In genomic region chr22:37417264-37417663, GRCh38 we compare ENCODE assay signal across 14 cellular contexts. TPM values are rescaled to one million over a fixed set of nuclear protein-coding genes. Genes with fewer than 3 reads are reported as not detected.
DNase-seq lines count a peak whose midpoint lies in the region; ATAC-seq and TF ChIP-seq lines count a peak whose summit lies in the region.
"Had no signal": no experiment of that assay in that cellular context is flagged by ENCODE, and none has a peak within 500 bp of the region (broad histone marks: within the 10 kb centered on the region; RNA-seq: fewer than 3 reads in every experiment).

No MANE protein-coding gene starts in this region.

- no peak overlapping the region for H3K27ac ChIP-seq in neural progenitor cell

- H3K27me3 ChIP-seq in neural progenitor cell, result peaks cover 36% of the 10 kb centered on the region

- H3K4me1 ChIP-seq in neural progenitor cell, result peaks cover 16% of the 10 kb centered on the region

- H3K36me3 ChIP-seq in neural progenitor cell, result no peaks in the 10 kb centered on the region
- H3K36me3 ChIP-seq: HAP-1 had no signal

- peak overlapping the region; percentile 20 for H3K4me2 ChIP-seq in neural progenitor cell

- peaks cover 69% of the 10 kb centered on the region for H3K27me3 Mint-ChIP-seq in activated CD4-positive, alpha-beta T cell treated with anti-CD3 and anti-CD28 coated beads, Interleukin-2, amount 10 ng/mL, durations not matched to agents 24 days and 14 days
- H3K27me3 Mint-ChIP-seq in activated T-helper 1 cell treated with anti-CD3 and anti-CD28 coated beads, Interleukin-12 subunit alpha, Interleukin-12 subunit beta, Interleukin-2, Interleukin-4 antibody, amounts not matched to agents 30 ng/mL and 10 ng/mL and 1 ng/mL, durations not matched to agents 14 hours and 24 hours and 36 hours (ENCODE audit: insufficient read depth), result peaks cover 67% of the 10 kb centered on the region
- H3K27me3 Mint-ChIP-seq in effector memory CD8-positive, alpha-beta T cell, result peaks cover 66 to 98% of the 10 kb centered on the region in 2 donors
- H3K27me3 Mint-ChIP-seq in neural progenitor cell (ENCODE audit: insufficient read depth, low read depth), result peaks cover 51% of the 10 kb centered on the region

- no peak for DNase-seq in activated CD4-positive, alpha-beta T cell treated with anti-CD3 and anti-CD28 coated beads, Interleukin-2, amount 10 ng/mL, durations not matched to agents 24 days and 14 days
- no peak for DNase-seq in activated CD4-positive, alpha-beta T cell treated with anti-CD3 and anti-CD28 coated beads for 4 hours
- DNase-seq in activated T-helper 1 cell treated with anti-CD3 and anti-CD28 coated beads, Interleukin-12 subunit alpha, Interleukin-12 subunit beta, Interleukin-2, Interleukin-4 antibody, amounts not matched to agents 30 ng/mL and 10 ng/mL and 1 ng/mL, durations not matched to agents 14 hours and 24 hours and 36 hours (ENCODE audit: low spot score), result no peak
- DNase-seq in effector memory CD8-positive, alpha-beta T cell, result no peak
- no peak for DNase-seq in neural progenitor cell (ENCODE audit: low spot score)
- no peak for DNase-seq in stimulated activated naive CD4-positive, alpha-beta T cell treated with Interleukin-2 at 50 U/mL for 16 hours (lab: John Stamatoyannopoulos, UW)
- no peak for DNase-seq in Kasumi-1 (lab: John Stamatoyannopoulos, UW)
- no peak for DNase-seq in activated CD8-positive, alpha-beta memory T cell treated with anti-CD3 and anti-CD28 coated beads, Interleukin-2, amount 50 U/mL, for 4 hours
- DNase-seq: Calu3, NCI-H146, NCI-H226 had no signal

- no peak overlapping the region for H3K9ac ChIP-seq in neural progenitor cell

- no peaks in the 10 kb centered on the region for H3K79me2 ChIP-seq in neural progenitor cell (ENCODE audit: low read depth)

- H3K4me3 ChIP-seq in neural progenitor cell, result no peak overlapping the region
- H3K4me3 ChIP-seq: HAP-1 had no signal

- no peak overlapping the region for H2AFZ ChIP-seq in neural progenitor cell (replicated peaks)

- H3K4me1 Mint-ChIP-seq in activated CD4-positive, alpha-beta T cell treated with anti-CD3 and anti-CD28 coated beads, Interleukin-2, amount 10 ng/mL, durations not matched to agents 24 days and 14 days, result peaks cover 32% of the 10 kb centered on the region
- H3K4me1 Mint-ChIP-seq in activated T-helper 1 cell treated with anti-CD3 and anti-CD28 coated beads, Interleukin-12 subunit alpha, Interleukin-12 subunit beta, Interleukin-2, Interleukin-4 antibody, amounts not matched to agents 30 ng/mL and 10 ng/mL and 1 ng/mL, durations not matched to agents 14 hours and 24 hours and 36 hours (ENCODE audit: low read depth), result peaks cover 31% of the 10 kb centered on the region
- H3K4me1 Mint-ChIP-seq in effector memory CD8-positive, alpha-beta T cell (ENCODE audit: low read depth in 2 of 2), result peaks cover 30 to 33% of the 10 kb centered on the region in 2 donors
- peaks cover 45% of the 10 kb centered on the region for H3K4me1 Mint-ChIP-seq in neural progenitor cell

- H3K9me3 ChIP-seq in neural progenitor cell (ENCODE audit: low read depth), result no peaks in the 10 kb centered on the region
- H3K9me3 ChIP-seq: HAP-1 had no signal

- ATAC-seq in effector memory CD8-positive, alpha-beta T cell (replicated peaks), result no peak

- H4K20me1 ChIP-seq in neural progenitor cell (ENCODE audit: low read depth), result peaks cover 3% of the 10 kb centered on the region

- H3K4me3 Mint-ChIP-seq in activated CD4-positive, alpha-beta T cell treated with anti-CD3 and anti-CD28 coated beads, Interleukin-2, amount 10 ng/mL, durations not matched to agents 24 days and 14 days, result peak overlapping the region; percentile 65
- peak overlapping the region; percentile 6 for H3K4me3 Mint-ChIP-seq in activated T-helper 1 cell treated with anti-CD3 and anti-CD28 coated beads, Interleukin-12 subunit alpha, Interleukin-12 subunit beta, Interleukin-2, Interleukin-4 antibody, amounts not matched to agents 30 ng/mL and 10 ng/mL and 1 ng/mL, durations not matched to agents 14 hours and 24 hours and 36 hours
- H3K4me3 Mint-ChIP-seq in effector memory CD8-positive, alpha-beta T cell, result peak overlapping the region; percentile 60 to 72
- H3K4me3 Mint-ChIP-seq in neural progenitor cell, result peak overlapping the region; percentile 64

- no peaks in the 10 kb centered on the region for H3K9me3 Mint-ChIP-seq in activated CD4-positive, alpha-beta T cell treated with anti-CD3 and anti-CD28 coated beads, Interleukin-2, amount 10 ng/mL, durations not matched to agents 24 days and 14 days
- H3K9me3 Mint-ChIP-seq in activated T-helper 1 cell treated with anti-CD3 and anti-CD28 coated beads, Interleukin-12 subunit alpha, Interleukin-12 subunit beta, Interleukin-2, Interleukin-4 antibody, amounts not matched to agents 30 ng/mL and 10 ng/mL and 1 ng/mL, durations not matched to agents 14 hours and 24 hours and 36 hours, result no peaks in the 10 kb centered on the region
- no peaks in the 10 kb centered on the region for H3K9me3 Mint-ChIP-seq in effector memory CD8-positive, alpha-beta T cell
- H3K9me3 Mint-ChIP-seq in neural progenitor cell, result no peaks in the 10 kb centered on the region
- H3K9me3 Mint-ChIP-seq: IgD-negative memory B cell had no signal

- no peak for TF ChIP-seq CTCF in neural progenitor cell (IDR thresholded peaks at IDR 0.05)

- intact Hi-C loops in activated CD4-positive, alpha-beta T cell treated with anti-CD3 and anti-CD28 coated beads, Interleukin-2, amount 10 ng/mL, durations not matched to agents 24 days and 14 days (cut with micrococcal nuclease), result loop anchor here (5.0 kb wide), 1 partner anchor 40 kb away; no protein-coding TSS in a partner anchor
- intact Hi-C loops in activated T-helper 1 cell treated with anti-CD3 and anti-CD28 coated beads, Interleukin-12 subunit alpha, Interleukin-12 subunit beta, Interleukin-2, Interleukin-4 antibody, amounts not matched to agents 30 ng/mL and 10 ng/mL and 1 ng/mL, durations not matched to agents 14 hours and 24 hours and 36 hours (cut with micrococcal nuclease), result no loop called here

- H3F3A ChIP-seq in neural progenitor cell (ENCODE audit: low read depth), result peaks cover 40% of the 10 kb centered on the region

- no peak overlapping the region for H3K27ac Mint-ChIP-seq in activated CD4-positive, alpha-beta T cell treated with anti-CD3 and anti-CD28 coated beads, Interleukin-2, amount 10 ng/mL, durations not matched to agents 24 days and 14 days
- no peak overlapping the region for H3K27ac Mint-ChIP-seq in activated T-helper 1 cell treated with anti-CD3 and anti-CD28 coated beads, Interleukin-12 subunit alpha, Interleukin-12 subunit beta, Interleukin-2, Interleukin-4 antibody, amounts not matched to agents 30 ng/mL and 10 ng/mL and 1 ng/mL, durations not matched to agents 14 hours and 24 hours and 36 hours
- peak overlapping the region in 1 of 2 donors; percentile 15 for H3K27ac Mint-ChIP-seq in effector memory CD8-positive, alpha-beta T cell
- peak overlapping the region; percentile 81 for H3K27ac Mint-ChIP-seq in neural progenitor cell

- no peaks in the 10 kb centered on the region for H3K36me3 Mint-ChIP-seq in activated CD4-positive, alpha-beta T cell treated with anti-CD3 and anti-CD28 coated beads, Interleukin-2, amount 10 ng/mL, durations not matched to agents 24 days and 14 days (ENCODE audit: low read depth)
- H3K36me3 Mint-ChIP-seq in activated T-helper 1 cell treated with anti-CD3 and anti-CD28 coated beads, Interleukin-12 subunit alpha, Interleukin-12 subunit beta, Interleukin-2, Interleukin-4 antibody, amounts not matched to agents 30 ng/mL and 10 ng/mL and 1 ng/mL, durations not matched to agents 14 hours and 24 hours and 36 hours (ENCODE audit: low read depth), result no peaks in the 10 kb centered on the region
- H3K36me3 Mint-ChIP-seq in effector memory CD8-positive, alpha-beta T cell (ENCODE audit: insufficient read depth), result peaks cover 2% of the 10 kb centered on the region
- no peaks in the 10 kb centered on the region for H3K36me3 Mint-ChIP-seq in neural progenitor cell
- H3K36me3 Mint-ChIP-seq: IgD-negative memory B cell had no signal

RNA-seq across cellular contexts. Expression of gene ELFN2, which starts 10.0 kb away (rescaled TPM):
- 0.07 and 0.09 TPM in 2 replicates for total RNA-seq in activated CD4-positive, alpha-beta T cell treated with anti-CD3 and anti-CD28 coated beads, Interleukin-2, amount 10 ng/mL, durations not matched to agents 24 days and 14 days
- total RNA-seq in activated T-helper 1 cell treated with anti-CD3 and anti-CD28 coated beads, Interleukin-12 subunit alpha, Interleukin-12 subunit beta, Interleukin-2, Interleukin-4 antibody, amounts not matched to agents 30 ng/mL and 10 ng/mL and 1 ng/mL, durations not matched to agents 14 hours and 24 hours and 36 hours, result 0.05 and 0.08 TPM in 2 replicates
- 0.82 and 1.1 TPM in 2 replicates for total RNA-seq in neural progenitor cell (ENCODE audit: low replicate concordance)
- total RNA-seq: HT-29 had no signal

Comparison
In these comparisons a context has a peak if more than half of its experiments do, and no peak if none do; other contexts are left out.
1. H3K4me3 Mint-ChIP-seq: peak in every context shown above with its lines; median percentile 66 in effector memory CD8-positive, alpha-beta T cell; 65 in activated CD4-positive, alpha-beta T cell treated with anti-CD3 and anti-CD28 coated beads, Interleukin-2, amount 10 ng/mL, durations not matched to agents 24 days and 14 days; 64 in neural progenitor cell; 6 in activated T-helper 1 cell treated with anti-CD3 and anti-CD28 coated beads, Interleukin-12 subunit alpha, Interleukin-12 subunit beta, Interleukin-2, Interleukin-4 antibody, amounts not matched to agents 30 ng/mL and 10 ng/mL and 1 ng/mL, durations not matched to agents 14 hours and 24 hours and 36 hours.